7 cellular contexts compared by ENCODE assay signal in genomic region chr1:100400332-100400933, GRCh38. TPM values are rescaled to one million over a fixed set of nuclear protein-coding genes. Genes with fewer than 3 reads are reported as not detected.
DNase-seq lines count a peak whose midpoint lies in the region; ATAC-seq and TF ChIP-seq lines count a peak whose summit lies in the region.

No MANE protein-coding gene starts in this region.

- H3K9me3 ChIP-seq in MM.1S (replicated peaks; ENCODE audit: insufficient read depth, low read length): no peaks in the 10 kb centered on the region

- no peaks in the 10 kb centered on the region for H3K36me3 ChIP-seq in MM.1S (replicated peaks; ENCODE audit: insufficient read depth, low read length)

- TF ChIP-seq CTCF in MM.1S (IDR thresholded peaks at IDR 0.05; ENCODE audit: low read length): no peak
- TF ChIP-seq CTCF in activated CD8-positive, alpha-beta T cell treated with anti-CD3 and anti-CD28 coated beads for 36 hours (IDR thresholded peaks at IDR 0.05): no peak

- H2AFZ ChIP-seq in MM.1S (ENCODE audit: low read length): no peak overlapping the region

- peak overlapping the region; percentile 64 for H3K4me2 ChIP-seq in MM.1S (ENCODE audit: low read depth, low read length)

- no peaks in the 10 kb centered on the region for H3K9me2 ChIP-seq in MM.1S (replicated peaks; ENCODE audit: insufficient read depth, low read length)

- peak overlapping the region; percentile 97 for H3K27ac Mint-ChIP-seq in activated CD8-positive, alpha-beta T cell treated with anti-CD3 and anti-CD28 coated beads for 36 hours

- H3K27ac ChIP-seq in MM.1S (ENCODE audit: low read length): peak overlapping the region; percentile 32; the same call in 1 of the 2 replicates

- no peak overlapping the region for H3K9ac ChIP-seq in MM.1S (ENCODE audit: low read length)

- no peak overlapping the region for H3K4me3 ChIP-seq in MM.1S (ENCODE audit: low read length)

- H3K4me1 Mint-ChIP-seq in activated CD8-positive, alpha-beta T cell treated with anti-CD3 and anti-CD28 coated beads for 36 hours (ENCODE audit: low read depth): peaks cover 78% of the 10 kb centered on the region

- peaks cover 24% of the 10 kb centered on the region for H3K36me3 Mint-ChIP-seq in activated CD8-positive, alpha-beta T cell treated with anti-CD3 and anti-CD28 coated beads for 36 hours (ENCODE audit: low read depth)

- DNase-seq in MM.1S: peak; percentile 45
- peak; percentile 76 for DNase-seq in activated CD8-positive, alpha-beta T cell treated with anti-CD3 and anti-CD28 coated beads for 36 hours
- peak; percentile 31 for DNase-seq in left ventricle myocardium superior
- peak; percentile 55 for DNase-seq in stimulated activated CD4-positive, alpha-beta T cell treated with anti-CD3 and anti-CD28 coated beads, Interleukin-4, amount 100 ng/mL, for 24 hours
- no peak for DNase-seq in NCI-H345 treated with DMSO at 0.1 percent for 48 hours (lab: John Stamatoyannopoulos, UW; ENCODE audit: unreplicated experiment)

- CTCF ChIA-PET in activated CD8-positive, alpha-beta T cell treated with anti-CD3 and anti-CD28 coated beads for 36 hours (lab: Charles Lee): interaction anchor here (0.8 to 1.5 kb wide), 6 partner anchors 9 to 60 kb away, joined by 3 to 4 read pairs (median 4); no protein-coding TSS in a partner anchor

- H4K20me1 ChIP-seq in MM.1S (ENCODE audit: insufficient read depth, low read length): no peaks in the 10 kb centered on the region

- H3K27me3 ChIP-seq in MM.1S (replicated peaks; ENCODE audit: insufficient read depth, low read length): no peaks in the 10 kb centered on the region

- intact Hi-C loops in activated CD8-positive, alpha-beta T cell treated with anti-CD3 and anti-CD28 coated beads for 36 hours (cut with micrococcal nuclease): loop anchor here (5.0 kb wide), 1 partner anchor 33 kb away; no protein-coding TSS in a partner anchor
- intact Hi-C loops in left ventricle myocardium superior (cut with micrococcal nuclease): no loop called here

- ATAC-seq in GM21367 (IDR thresholded peaks at IDR 0.05; ENCODE audit: unreplicated experiment): peak; percentile 67
- peak; percentile 68 for ATAC-seq in activated CD8-positive, alpha-beta T cell treated with anti-CD3 and anti-CD28 coated beads for 36 hours
- ATAC-seq in left ventricle myocardium superior: peak; percentile 80
- no peak for ATAC-seq in GM19397 (IDR thresholded peaks at IDR 0.05; ENCODE audit: unreplicated experiment)

- no peaks in the 10 kb centered on the region for H3K79me2 ChIP-seq in MM.1S (ENCODE audit: low read length)

- no peaks in the 10 kb centered on the region for H3K4me1 ChIP-seq in MM.1S (ENCODE audit: low read length)

- H3K4me3 Mint-ChIP-seq in activated CD8-positive, alpha-beta T cell treated with anti-CD3 and anti-CD28 coated beads for 36 hours: peak overlapping the region; percentile 63

- no peaks in the 10 kb centered on the region for H3F3A ChIP-seq in MM.1S (ENCODE audit: insufficient read depth, low read length)

- POLR2A ChIA-PET in activated CD8-positive, alpha-beta T cell treated with anti-CD3 and anti-CD28 coated beads for 36 hours (lab: Charles Lee): interaction anchor here (1.1 to 1.3 kb wide), 2 partner anchors 33 to 48 kb away, joined by 5 to 7 read pairs; partner anchors contain the start of gene CDC14A

- no peaks in the 10 kb centered on the region for H3K27me3 Mint-ChIP-seq in activated CD8-positive, alpha-beta T cell treated with anti-CD3 and anti-CD28 coated beads for 36 hours

- H3K9me3 Mint-ChIP-seq in activated CD8-positive, alpha-beta T cell treated with anti-CD3 and anti-CD28 coated beads for 36 hours: no peaks in the 10 kb centered on the region

RNA-seq across cellular contexts. Expression of gene CDC14A, which starts 48.1 kb away (rescaled TPM):
- total RNA-seq in activated CD8-positive, alpha-beta T cell treated with anti-CD3 and anti-CD28 coated beads for 36 hours: 10 to 100 TPM; 14.3 to 17.2 TPM
- total RNA-seq in left ventricle myocardium superior: 2.6 TPM
